In the genomic region with DNA sequence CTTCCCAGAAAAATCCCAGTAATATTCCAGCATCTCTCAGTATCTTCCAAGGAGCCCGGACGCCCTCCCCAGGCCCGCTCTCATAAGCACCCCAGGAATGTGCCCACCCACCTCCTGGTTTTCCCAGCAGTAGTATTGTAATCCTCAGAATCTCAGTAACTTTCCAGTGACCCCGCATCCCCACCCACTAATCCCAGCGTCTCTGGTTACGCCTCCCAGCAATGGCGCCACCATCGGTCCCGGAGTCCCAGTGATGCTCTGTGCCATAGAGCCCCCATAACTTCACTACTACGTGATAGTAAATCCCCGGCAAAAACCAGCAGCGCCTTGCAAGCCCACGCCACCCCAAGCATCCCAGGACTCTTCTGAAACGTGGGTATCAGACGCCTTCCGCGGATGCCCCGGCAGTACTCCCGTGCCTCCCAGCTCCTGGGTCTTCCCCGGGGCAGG, we compare ENCODE assay signal across 2 cellular contexts.
TF ChIP-seq lines count a peak whose summit lies in the region.

No MANE protein-coding gene starts in this region.

TF ChIP-seq in IMR-90, 13 proteins besides CTCF, POLR2A, EP300 and RAD21:
- TF ChIP-seq RCOR1 (IDR thresholded peaks at IDR 0.05; ENCODE audit: insufficient replicate concordance, low read length) (no peak), CEBPB (IDR thresholded peaks at IDR 0.05; ENCODE audit: low read depth, low read length) (no peak), FOS (IDR thresholded peaks at IDR 0.05; ENCODE audit: low read depth, low read length) (no peak), MAFK (IDR thresholded peaks at IDR 0.05; ENCODE audit: low read depth, low read length) (no peak), RFX5 (IDR thresholded peaks at IDR 0.05; ENCODE audit: low read depth, low read length) (no peak), SMC3 (IDR thresholded peaks at IDR 0.05; ENCODE audit: low read depth, low read length) (peak; percentile 54), MXI1 (IDR thresholded peaks at IDR 0.05; ENCODE audit: borderline replicate concordance, low read depth, low read length) (peak; percentile 64; the same call in 1 of the 2 replicates), MAZ (IDR thresholded peaks at IDR 0.05; ENCODE audit: borderline replicate concordance, low read depth, low read length) (peak; percentile 83; the same call in 1 of the 2 replicates), BHLHE40 (IDR thresholded peaks at IDR 0.05; ENCODE audit: low read depth, low read length) (no peak)
- TF ChIP-seq, protein P1, sequence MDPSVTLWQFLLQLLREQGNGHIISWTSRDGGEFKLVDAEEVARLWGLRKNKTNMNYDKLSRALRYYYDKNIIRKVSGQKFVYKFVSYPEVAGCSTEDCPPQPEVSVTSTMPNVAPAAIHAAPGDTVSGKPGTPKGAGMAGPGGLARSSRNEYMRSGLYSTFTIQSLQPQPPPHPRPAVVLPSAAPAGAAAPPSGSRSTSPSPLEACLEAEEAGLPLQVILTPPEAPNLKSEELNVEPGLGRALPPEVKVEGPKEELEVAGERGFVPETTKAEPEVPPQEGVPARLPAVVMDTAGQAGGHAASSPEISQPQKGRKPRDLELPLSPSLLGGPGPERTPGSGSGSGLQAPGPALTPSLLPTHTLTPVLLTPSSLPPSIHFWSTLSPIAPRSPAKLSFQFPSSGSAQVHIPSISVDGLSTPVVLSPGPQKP (IDR thresholded peaks at IDR 0.05; ENCODE audit: borderline replicate concordance, low read depth, low read length): no peak

TF ChIP-seq in HepG2, 621 proteins besides CTCF, POLR2A, EP300 and RAD21 (continues in another document):
- TF ChIP-seq ZNF232 (CRISPR knock-in tag; IDR thresholded peaks at IDR 0.05; ENCODE audit: borderline replicate concordance): 0 out of 2 replicates have a peak, but pooled peaks have one; percentile 11
- TF ChIP-seq ZEB1 (IDR thresholded peaks at IDR 0.05; ENCODE audit: insufficient replicate concordance, low read depth): peak; percentile 52
- no peak for TF ChIP-seq HMGA1 (CRISPR knock-in tag; conservative IDR thresholded peaks at IDR 0.05)
- TF ChIP-seq, protein P2, sequence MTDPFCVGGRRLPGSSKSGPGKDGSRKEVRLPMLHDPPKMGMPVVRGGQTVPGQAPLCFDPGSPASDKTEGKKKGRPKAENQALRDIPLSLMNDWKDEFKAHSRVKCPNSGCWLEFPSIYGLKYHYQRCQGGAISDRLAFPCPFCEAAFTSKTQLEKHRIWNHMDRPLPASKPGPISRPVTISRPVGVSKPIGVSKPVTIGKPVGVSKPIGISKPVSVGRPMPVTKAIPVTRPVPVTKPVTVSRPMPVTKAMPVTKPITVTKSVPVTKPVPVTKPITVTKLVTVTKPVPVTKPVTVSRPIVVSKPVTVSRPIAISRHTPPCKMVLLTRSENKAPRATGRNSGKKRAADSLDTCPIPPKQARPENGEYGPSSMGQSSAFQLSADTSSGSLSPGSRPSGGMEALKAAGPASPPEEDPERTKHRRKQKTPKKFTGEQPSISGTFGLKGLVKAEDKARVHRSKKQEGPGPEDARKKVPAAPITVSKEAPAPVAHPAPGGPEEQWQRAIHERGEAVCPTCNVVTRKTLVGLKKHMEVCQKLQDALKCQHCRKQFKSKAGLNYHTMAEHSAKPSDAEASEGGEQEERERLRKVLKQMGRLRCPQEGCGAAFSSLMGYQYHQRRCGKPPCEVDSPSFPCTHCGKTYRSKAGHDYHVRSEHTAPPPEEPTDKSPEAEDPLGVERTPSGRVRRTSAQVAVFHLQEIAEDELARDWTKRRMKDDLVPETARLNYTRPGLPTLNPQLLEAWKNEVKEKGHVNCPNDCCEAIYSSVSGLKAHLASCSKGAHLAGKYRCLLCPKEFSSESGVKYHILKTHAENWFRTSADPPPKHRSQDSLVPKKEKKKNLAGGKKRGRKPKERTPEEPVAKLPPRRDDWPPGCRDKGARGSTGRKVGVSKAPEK (CRISPR knock-in tag; IDR thresholded peaks at IDR 0.05; ENCODE audit: borderline replicate concordance): no peak
- no peak for TF ChIP-seq RCOR2 (CRISPR knock-in tag; IDR thresholded peaks at IDR 0.05)
- TF ChIP-seq, protein P3, sequence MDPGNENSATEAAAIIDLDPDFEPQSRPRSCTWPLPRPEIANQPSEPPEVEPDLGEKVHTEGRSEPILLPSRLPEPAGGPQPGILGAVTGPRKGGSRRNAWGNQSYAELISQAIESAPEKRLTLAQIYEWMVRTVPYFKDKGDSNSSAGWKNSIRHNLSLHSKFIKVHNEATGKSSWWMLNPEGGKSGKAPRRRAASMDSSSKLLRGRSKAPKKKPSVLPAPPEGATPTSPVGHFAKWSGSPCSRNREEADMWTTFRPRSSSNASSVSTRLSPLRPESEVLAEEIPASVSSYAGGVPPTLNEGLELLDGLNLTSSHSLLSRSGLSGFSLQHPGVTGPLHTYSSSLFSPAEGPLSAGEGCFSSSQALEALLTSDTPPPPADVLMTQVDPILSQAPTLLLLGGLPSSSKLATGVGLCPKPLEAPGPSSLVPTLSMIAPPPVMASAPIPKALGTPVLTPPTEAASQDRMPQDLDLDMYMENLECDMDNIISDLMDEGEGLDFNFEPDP (CRISPR knock-in tag; conservative IDR thresholded peaks at IDR 0.05): no peak
- peak; percentile 94 for TF ChIP-seq TEAD3 (CRISPR knock-in tag; optimal IDR thresholded peaks at IDR 0.05; ENCODE audit: borderline replicate concordance)
- TF ChIP-seq TBX3 (IDR thresholded peaks at IDR 0.05; ENCODE audit: borderline replicate concordance): no peak
- no peak for TF ChIP-seq SALL1 (CRISPR knock-in tag; IDR thresholded peaks at IDR 0.05)
- TF ChIP-seq MAFF (IDR thresholded peaks at IDR 0.05; ENCODE audit: low read depth, low read length): no peak
- TF ChIP-seq, protein P4, sequence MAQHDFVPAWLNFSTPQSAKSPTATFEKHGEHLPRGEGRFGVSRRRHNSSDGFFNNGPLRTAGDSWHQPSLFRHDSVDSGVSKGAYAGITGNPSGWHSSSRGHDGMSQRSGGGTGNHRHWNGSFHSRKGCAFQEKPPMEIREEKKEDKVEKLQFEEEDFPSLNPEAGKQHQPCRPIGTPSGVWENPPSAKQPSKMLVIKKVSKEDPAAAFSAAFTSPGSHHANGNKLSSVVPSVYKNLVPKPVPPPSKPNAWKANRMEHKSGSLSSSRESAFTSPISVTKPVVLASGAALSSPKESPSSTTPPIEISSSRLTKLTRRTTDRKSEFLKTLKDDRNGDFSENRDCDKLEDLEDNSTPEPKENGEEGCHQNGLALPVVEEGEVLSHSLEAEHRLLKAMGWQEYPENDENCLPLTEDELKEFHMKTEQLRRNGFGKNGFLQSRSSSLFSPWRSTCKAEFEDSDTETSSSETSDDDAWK (CRISPR knock-in tag; IDR thresholded peaks at IDR 0.05): no peak
- TF ChIP-seq, protein P5, sequence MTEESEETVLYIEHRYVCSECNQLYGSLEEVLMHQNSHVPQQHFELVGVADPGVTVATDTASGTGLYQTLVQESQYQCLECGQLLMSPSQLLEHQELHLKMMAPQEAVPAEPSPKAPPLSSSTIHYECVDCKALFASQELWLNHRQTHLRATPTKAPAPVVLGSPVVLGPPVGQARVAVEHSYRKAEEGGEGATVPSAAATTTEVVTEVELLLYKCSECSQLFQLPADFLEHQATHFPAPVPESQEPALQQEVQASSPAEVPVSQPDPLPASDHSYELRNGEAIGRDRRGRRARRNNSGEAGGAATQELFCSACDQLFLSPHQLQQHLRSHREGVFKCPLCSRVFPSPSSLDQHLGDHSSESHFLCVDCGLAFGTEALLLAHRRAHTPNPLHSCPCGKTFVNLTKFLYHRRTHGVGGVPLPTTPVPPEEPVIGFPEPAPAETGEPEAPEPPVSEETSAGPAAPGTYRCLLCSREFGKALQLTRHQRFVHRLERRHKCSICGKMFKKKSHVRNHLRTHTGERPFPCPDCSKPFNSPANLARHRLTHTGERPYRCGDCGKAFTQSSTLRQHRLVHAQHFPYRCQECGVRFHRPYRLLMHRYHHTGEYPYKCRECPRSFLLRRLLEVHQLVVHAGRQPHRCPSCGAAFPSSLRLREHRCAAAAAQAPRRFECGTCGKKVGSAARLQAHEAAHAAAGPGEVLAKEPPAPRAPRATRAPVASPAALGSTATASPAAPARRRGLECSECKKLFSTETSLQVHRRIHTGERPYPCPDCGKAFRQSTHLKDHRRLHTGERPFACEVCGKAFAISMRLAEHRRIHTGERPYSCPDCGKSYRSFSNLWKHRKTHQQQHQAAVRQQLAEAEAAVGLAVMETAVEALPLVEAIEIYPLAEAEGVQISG (CRISPR knock-in tag; IDR thresholded peaks at IDR 0.05): peak; percentile 71
- TF ChIP-seq NFYB (CRISPR knock-in tag; IDR thresholded peaks at IDR 0.05): 0 out of 2 replicates have a peak, but pooled peaks have one; percentile 11
- TF ChIP-seq HNRNPLL (IDR thresholded peaks at IDR 0.05; ENCODE audit: low read depth, low read length, poor library complexity, severe bottlenecking): no peak
- peak; percentile 36; the same call in 1 of the 2 replicates for TF ChIP-seq ZNF317 (CRISPR knock-in tag; IDR thresholded peaks at IDR 0.05)
- TF ChIP-seq, protein P6, sequence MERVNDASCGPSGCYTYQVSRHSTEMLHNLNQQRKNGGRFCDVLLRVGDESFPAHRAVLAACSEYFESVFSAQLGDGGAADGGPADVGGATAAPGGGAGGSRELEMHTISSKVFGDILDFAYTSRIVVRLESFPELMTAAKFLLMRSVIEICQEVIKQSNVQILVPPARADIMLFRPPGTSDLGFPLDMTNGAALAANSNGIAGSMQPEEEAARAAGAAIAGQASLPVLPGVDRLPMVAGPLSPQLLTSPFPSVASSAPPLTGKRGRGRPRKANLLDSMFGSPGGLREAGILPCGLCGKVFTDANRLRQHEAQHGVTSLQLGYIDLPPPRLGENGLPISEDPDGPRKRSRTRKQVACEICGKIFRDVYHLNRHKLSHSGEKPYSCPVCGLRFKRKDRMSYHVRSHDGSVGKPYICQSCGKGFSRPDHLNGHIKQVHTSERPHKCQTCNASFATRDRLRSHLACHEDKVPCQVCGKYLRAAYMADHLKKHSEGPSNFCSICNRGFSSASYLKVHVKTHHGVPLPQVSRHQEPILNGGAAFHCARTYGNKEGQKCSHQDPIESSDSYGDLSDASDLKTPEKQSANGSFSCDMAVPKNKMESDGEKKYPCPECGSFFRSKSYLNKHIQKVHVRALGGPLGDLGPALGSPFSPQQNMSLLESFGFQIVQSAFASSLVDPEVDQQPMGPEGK (CRISPR knock-in tag; IDR thresholded peaks at IDR 0.05): peak; percentile 79
- TF ChIP-seq TAF1 (CRISPR knock-in tag; IDR thresholded peaks at IDR 0.05): peak; percentile 24; the same call in 1 of the 2 replicates
- TF ChIP-seq ZNF225 (CRISPR knock-in tag; IDR thresholded peaks at IDR 0.05): no peak
- TF ChIP-seq HDAC1 (CRISPR knock-in tag; IDR thresholded peaks at IDR 0.05): peak; percentile 34
- no peak for TF ChIP-seq HNRNPUL1 (IDR thresholded peaks at IDR 0.05; ENCODE audit: low read depth, low read length)
- TF ChIP-seq, protein P7, sequence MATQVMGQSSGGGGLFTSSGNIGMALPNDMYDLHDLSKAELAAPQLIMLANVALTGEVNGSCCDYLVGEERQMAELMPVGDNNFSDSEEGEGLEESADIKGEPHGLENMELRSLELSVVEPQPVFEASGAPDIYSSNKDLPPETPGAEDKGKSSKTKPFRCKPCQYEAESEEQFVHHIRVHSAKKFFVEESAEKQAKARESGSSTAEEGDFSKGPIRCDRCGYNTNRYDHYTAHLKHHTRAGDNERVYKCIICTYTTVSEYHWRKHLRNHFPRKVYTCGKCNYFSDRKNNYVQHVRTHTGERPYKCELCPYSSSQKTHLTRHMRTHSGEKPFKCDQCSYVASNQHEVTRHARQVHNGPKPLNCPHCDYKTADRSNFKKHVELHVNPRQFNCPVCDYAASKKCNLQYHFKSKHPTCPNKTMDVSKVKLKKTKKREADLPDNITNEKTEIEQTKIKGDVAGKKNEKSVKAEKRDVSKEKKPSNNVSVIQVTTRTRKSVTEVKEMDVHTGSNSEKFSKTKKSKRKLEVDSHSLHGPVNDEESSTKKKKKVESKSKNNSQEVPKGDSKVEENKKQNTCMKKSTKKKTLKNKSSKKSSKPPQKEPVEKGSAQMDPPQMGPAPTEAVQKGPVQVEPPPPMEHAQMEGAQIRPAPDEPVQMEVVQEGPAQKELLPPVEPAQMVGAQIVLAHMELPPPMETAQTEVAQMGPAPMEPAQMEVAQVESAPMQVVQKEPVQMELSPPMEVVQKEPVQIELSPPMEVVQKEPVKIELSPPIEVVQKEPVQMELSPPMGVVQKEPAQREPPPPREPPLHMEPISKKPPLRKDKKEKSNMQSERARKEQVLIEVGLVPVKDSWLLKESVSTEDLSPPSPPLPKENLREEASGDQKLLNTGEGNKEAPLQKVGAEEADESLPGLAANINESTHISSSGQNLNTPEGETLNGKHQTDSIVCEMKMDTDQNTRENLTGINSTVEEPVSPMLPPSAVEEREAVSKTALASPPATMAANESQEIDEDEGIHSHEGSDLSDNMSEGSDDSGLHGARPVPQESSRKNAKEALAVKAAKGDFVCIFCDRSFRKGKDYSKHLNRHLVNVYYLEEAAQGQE (IDR thresholded peaks at IDR 0.05; ENCODE audit: borderline replicate concordance in 1 of 2, low read depth in 1 of 2, low read length in 2 of 2): no peak
- TF ChIP-seq, protein P8, sequence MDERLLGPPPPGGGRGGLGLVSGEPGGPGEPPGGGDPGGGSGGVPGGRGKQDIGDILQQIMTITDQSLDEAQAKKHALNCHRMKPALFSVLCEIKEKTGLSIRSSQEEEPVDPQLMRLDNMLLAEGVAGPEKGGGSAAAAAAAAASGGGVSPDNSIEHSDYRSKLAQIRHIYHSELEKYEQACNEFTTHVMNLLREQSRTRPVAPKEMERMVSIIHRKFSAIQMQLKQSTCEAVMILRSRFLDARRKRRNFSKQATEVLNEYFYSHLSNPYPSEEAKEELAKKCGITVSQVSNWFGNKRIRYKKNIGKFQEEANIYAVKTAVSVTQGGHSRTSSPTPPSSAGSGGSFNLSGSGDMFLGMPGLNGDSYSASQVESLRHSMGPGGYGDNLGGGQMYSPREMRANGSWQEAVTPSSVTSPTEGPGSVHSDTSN (CRISPR knock-in tag; IDR thresholded peaks at IDR 0.05): no peak
- TF ChIP-seq ZNF790 (CRISPR knock-in tag; IDR thresholded peaks at IDR 0.05; ENCODE audit: borderline replicate concordance): peak; percentile 23; the same call in 1 of the 2 replicates
- TF ChIP-seq, protein P9, sequence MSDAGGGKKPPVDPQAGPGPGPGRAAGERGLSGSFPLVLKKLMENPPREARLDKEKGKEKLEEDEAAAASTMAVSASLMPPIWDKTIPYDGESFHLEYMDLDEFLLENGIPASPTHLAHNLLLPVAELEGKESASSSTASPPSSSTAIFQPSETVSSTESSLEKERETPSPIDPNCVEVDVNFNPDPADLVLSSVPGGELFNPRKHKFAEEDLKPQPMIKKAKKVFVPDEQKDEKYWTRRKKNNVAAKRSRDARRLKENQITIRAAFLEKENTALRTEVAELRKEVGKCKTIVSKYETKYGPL (CRISPR knock-in tag; IDR thresholded peaks at IDR 0.05): no peak
- no peak for TF ChIP-seq IKZF4 (CRISPR knock-in tag; IDR thresholded peaks at IDR 0.05; ENCODE audit: borderline replicate concordance, low read depth, not compliant biosample characterization)
- peak; percentile 2 for TF ChIP-seq AGO2 (optimal IDR thresholded peaks at IDR 0.05; ENCODE audit: low read depth, low read length)
- TF ChIP-seq NAIF1 (CRISPR knock-in tag; IDR thresholded peaks at IDR 0.05; ENCODE audit: borderline replicate concordance): no peak
- no peak for TF ChIP-seq HOXA9 (CRISPR knock-in tag; IDR thresholded peaks at IDR 0.05; ENCODE audit: borderline replicate concordance)
- peak; percentile 20; the same call in 1 of the 2 replicates for TF ChIP-seq SIX4 (CRISPR knock-in tag; IDR thresholded peaks at IDR 0.05)
- TF ChIP-seq SP5 (CRISPR knock-in tag; IDR thresholded peaks at IDR 0.05; ENCODE audit: borderline replicate concordance, low read depth): peak; percentile 41; the same call in 1 of the 2 replicates
- TF ChIP-seq SOX6 (IDR thresholded peaks at IDR 0.05): no peak
- 0 out of 2 replicates have a peak, but pooled peaks have one; percentile 13 for TF ChIP-seq SOX6 (CRISPR knock-in tag; IDR thresholded peaks at IDR 0.05)
- no peak for TF ChIP-seq TMF1 (CRISPR knock-in tag; IDR thresholded peaks at IDR 0.05; ENCODE audit: low read depth)
- no peak for TF ChIP-seq ZNF350 (CRISPR knock-in tag; IDR thresholded peaks at IDR 0.05; ENCODE audit: borderline replicate concordance, low read depth)
